12 cellular contexts compared by ENCODE assay signal in genomic region chr2:95315801-95316411, GRCh38. TPM values are rescaled to one million over a fixed set of nuclear protein-coding genes. Genes with fewer than 3 reads are reported as not detected.
DNase-seq lines count a peak whose midpoint lies in the region; TF ChIP-seq lines count a peak whose summit lies in the region.
"Had no signal": no experiment of that assay in that cellular context is flagged by ENCODE, and none has a peak within 500 bp of the region (broad histone marks: within the 10 kb centered on the region; RNA-seq: fewer than 3 reads in every experiment).

No MANE protein-coding gene starts in this region.

- no peak overlapping the region for H3K27ac ChIP-seq in mammary epithelial cell (ENCODE audit: insufficient read depth, low read depth, low read length)
- H3K27ac ChIP-seq: vagina had no signal

- peaks cover 3% of the 10 kb centered on the region for H3K27me3 ChIP-seq in mammary epithelial cell (ENCODE audit: insufficient read depth, low read length)
- H3K27me3 ChIP-seq: vagina had no signal

- no peak overlapping the region for H2AFZ ChIP-seq in mammary epithelial cell (ENCODE audit: low read depth, low read length)

- no peaks in the 10 kb centered on the region for H4K20me1 ChIP-seq in mammary epithelial cell (ENCODE audit: insufficient read depth, low read length)

- BruUV-seq in mammary epithelial cell (replicated peaks; lab: Mats Ljungman, UMichigan) = no TSS peak

- intact Hi-C loops in mammary epithelial cell (cut with micrococcal nuclease) = loop anchor here (1.0 to 2.0 kb wide), 8 partner anchors 29 to 413 kb away; partner anchors contain the start of gene PROM2

- dilution Hi-C loops in mammary epithelial cell (cut with HindIII; ENCODE audit: low sequenced_read_pairs) = no loop called here

- no peak for TF ChIP-seq CTCF in AG10803 (conservative IDR thresholded peaks at IDR 0.05; ENCODE audit: low read length)
- TF ChIP-seq CTCF in mammary epithelial cell (conservative IDR thresholded peaks at IDR 0.05 in 1 of 2, IDR thresholded peaks at IDR 0.05 in 1 of 2; ENCODE audit: extremely low read depth in 1 of 2, insufficient read depth in 1 of 2, low read depth in 1 of 2, low read length in 2 of 2) = no peak

- H3K36me3 ChIP-seq in mammary epithelial cell (ENCODE audit: insufficient read depth, low read length) = no peaks in the 10 kb centered on the region
- H3K36me3 ChIP-seq: vagina had no signal

- peaks cover 28% of the 10 kb centered on the region for H3K4me1 ChIP-seq in mammary epithelial cell (ENCODE audit: insufficient read depth, low read length)

- DNase-seq in AG10803 (ENCODE audit: low read depth) (peak; percentile 91), HT1080 (ENCODE audit: low read depth) (peak; percentile 83), mammary epithelial cell (peak; percentile 99), kidney glomerular epithelial cell (lab: John Stamatoyannopoulos, UW) (peak; percentile 89), NCI-H1105 (lab: John Stamatoyannopoulos, UW) (no peak), NCI-H1048 (lab: John Stamatoyannopoulos, UW) (no peak), NCI-H1694 treated with DMSO at 0.1 percent for 48 hours (lab: John Stamatoyannopoulos, UW) (no peak), NCI-H2107 treated with DMSO at 0.1 percent for 48 hours (lab: John Stamatoyannopoulos, UW; ENCODE audit: unreplicated experiment) (no peak)
- DNase-seq: activated CD4-positive, alpha-beta T cell treated with anti-CD3 and anti-CD28 coated beads, Interleukin-2, amount 10 ng/mL, durations not matched to agents 7 days and 5 days; foreskin melanocyte had no signal

- H3K4me2 ChIP-seq in mammary epithelial cell (ENCODE audit: insufficient read depth, low read depth, low read length) = peak overlapping the region; percentile 46

- CTCF ChIA-PET in mammary epithelial cell (lab: Charles Lee; ENCODE audit: low non-redundant PET) = interaction anchor here (0.6 to 1.2 kb wide), 3 partner anchors 30 to 85 kb away, joined by 3 to 5 read pairs (median 4); partner anchors contain the start of gene PROM2

- H3K79me2 ChIP-seq in mammary epithelial cell (ENCODE audit: insufficient read depth, low read length) = no peaks in the 10 kb centered on the region

- H3K4me3 ChIP-seq in AG10803 (ENCODE audit: low read length) = no peak overlapping the region
- no peak overlapping the region for H3K4me3 ChIP-seq in mammary epithelial cell (replicated peaks in 1 of 3; ENCODE audit: insufficient read depth in 1 of 3, low read depth in 2 of 3, low read length in 3 of 3)
- H3K4me3 ChIP-seq: vagina had no signal

- in situ Hi-C loops in mammary epithelial cell (cut with MboI; ENCODE audit: low sequenced_read_pairs in 2 of 2) = loop anchor here in 1 of 2 donors (5.0 kb wide), 1 partner anchor 79 kb away; no protein-coding TSS in a partner anchor

- no peak overlapping the region for H3K9ac ChIP-seq in mammary epithelial cell (ENCODE audit: insufficient read depth, low read length)

- 9% methylated on average over 16 of the region's 19 CpGs for WGBS in mammary epithelial cell (ENCODE audit: low coverage, missing lambda C conversion rate)

- H3K9me3 ChIP-seq in mammary epithelial cell (replicated peaks; ENCODE audit: insufficient read depth, low read length) = no peaks in the 10 kb centered on the region
- H3K9me3 ChIP-seq: vagina had no signal

RNA-seq across cellular contexts. Expression of gene KCNIP3, which starts 18.8 kb away (rescaled TPM):
- 0.71 and 1.6 TPM in 2 replicates for total RNA-seq in HT1080 (2014; rRNA removed; shearing (Covaris generic))
- polyA plus RNA-seq in HT1080 (2015; cell fraction: cytosol; rRNA removed) = 0.79 and 0.83 TPM in 2 replicates
- 0.31 and 0.83 TPM in 2 replicates for polyA plus RNA-seq in HT1080 (2015; cell fraction: nucleus; rRNA removed)
- total RNA-seq in mammary epithelial cell = 10 to 100 TPM in 1 of 2 donors, 1 to 10 TPM in 1; 4.8 to 14.8 TPM
- polyA plus RNA-seq in mammary epithelial cell = 5.4 TPM
- polyA minus RNA-seq in mammary epithelial cell = 3.7 TPM
- total RNA-seq: activated CD4-positive, alpha-beta T cell treated with anti-CD3 and anti-CD28 coated beads, Interleukin-2, amount 10 ng/mL, durations not matched to agents 7 days and 5 days; CD4-positive, CD25-positive, alpha-beta regulatory T cell had no signal
- polyA plus RNA-seq: CD4-positive, CD25-positive, alpha-beta regulatory T cell had no signal

RNA-seq across cellular contexts. Expression of gene PROM2, which starts 41.7 kb away (rescaled TPM):
- total RNA-seq in HT1080 (2014; rRNA removed; shearing (Covaris generic)) = not detected in 2 replicates
- polyA plus RNA-seq in HT1080 (2015; cell fraction: cytosol; rRNA removed) = 0.03 and 0.14 TPM in 2 replicates
- polyA plus RNA-seq in HT1080 (2015; cell fraction: nucleus; rRNA removed) = 0.33 and 0.46 TPM in 2 replicates
- total RNA-seq in mammary epithelial cell = 10 to 100 TPM; 27.3 to 73.5 TPM
- 48.8 TPM for polyA plus RNA-seq in mammary epithelial cell
- polyA minus RNA-seq in mammary epithelial cell = 88.2 TPM
- polyA plus RNA-seq: CD4-positive, CD25-positive, alpha-beta regulatory T cell had no signal

Comparison
In these comparisons a context has a peak if more than half of its experiments do, and no peak if none do; other contexts are left out.
1. DNase-seq: peak in AG10803 (single experiment), HT1080 (single experiment), mammary epithelial cell (single experiment) and kidney glomerular epithelial cell (single experiment); none in NCI-H1105 (single experiment), NCI-H1048 (single experiment), NCI-H1694 treated with DMSO at 0.1 percent for 48 hours (single experiment) and NCI-H2107 treated with DMSO at 0.1 percent for 48 hours (single experiment).
2. RNA of gene PROM2, which starts 41.7 kb away (total RNA-seq): 27.3 to 73.5 TPM in mammary epithelial cell; not detected in HT1080; every median in the first group is over 10 times any median in the second.